Comparison of ENCODE assay signal across 1 cellular context in genomic region chr1:246795094-246795671, GRCh38.
TF ChIP-seq lines count a peak whose summit lies in the region.

No MANE protein-coding gene starts in this region.

TF ChIP-seq in HepG2, 621 proteins besides CTCF, POLR2A, EP300 and RAD21:
- TF ChIP-seq ZNF142 (CRISPR knock-in tag; IDR thresholded peaks at IDR 0.05) (no peak), ZNF12 (CRISPR knock-in tag; IDR thresholded peaks at IDR 0.05) (no peak), NFE2L2 (IDR thresholded peaks at IDR 0.05; ENCODE audit: low read length) (no peak), ZNF441 (CRISPR knock-in tag; IDR thresholded peaks at IDR 0.05; ENCODE audit: borderline replicate concordance) (no peak), ZNF576 (CRISPR knock-in tag; IDR thresholded peaks at IDR 0.05) (no peak), ZNF660 (CRISPR knock-in tag; IDR thresholded peaks at IDR 0.05; ENCODE audit: borderline replicate concordance, low read depth) (no peak), ZHX2 (IDR thresholded peaks at IDR 0.05; ENCODE audit: low read depth) (no peak), ZHX2 (CRISPR knock-in tag; IDR thresholded peaks at IDR 0.05; ENCODE audit: borderline replicate concordance) (no peak), LRRFIP1 (CRISPR knock-in tag; conservative IDR thresholded peaks at IDR 0.05) (no peak), RORA (CRISPR knock-in tag; IDR thresholded peaks at IDR 0.05) (no peak), ATF1 (CRISPR knock-in tag; IDR thresholded peaks at IDR 0.05) (no peak), NCOA5 (CRISPR knock-in tag; IDR thresholded peaks at IDR 0.05) (no peak), ZNF558 (CRISPR knock-in tag; IDR thresholded peaks at IDR 0.05; ENCODE audit: borderline replicate concordance) (no peak), SRSF4 (IDR thresholded peaks at IDR 0.05; ENCODE audit: low read depth, low read length, poor library complexity, severe bottlenecking) (no peak), HNRNPUL1 (IDR thresholded peaks at IDR 0.05; ENCODE audit: low read depth, low read length) (no peak), ZNF740 (CRISPR knock-in tag; IDR thresholded peaks at IDR 0.05) (no peak)
